Comparison of ENCODE assay signal across 13 cellular contexts in the genomic region with DNA sequence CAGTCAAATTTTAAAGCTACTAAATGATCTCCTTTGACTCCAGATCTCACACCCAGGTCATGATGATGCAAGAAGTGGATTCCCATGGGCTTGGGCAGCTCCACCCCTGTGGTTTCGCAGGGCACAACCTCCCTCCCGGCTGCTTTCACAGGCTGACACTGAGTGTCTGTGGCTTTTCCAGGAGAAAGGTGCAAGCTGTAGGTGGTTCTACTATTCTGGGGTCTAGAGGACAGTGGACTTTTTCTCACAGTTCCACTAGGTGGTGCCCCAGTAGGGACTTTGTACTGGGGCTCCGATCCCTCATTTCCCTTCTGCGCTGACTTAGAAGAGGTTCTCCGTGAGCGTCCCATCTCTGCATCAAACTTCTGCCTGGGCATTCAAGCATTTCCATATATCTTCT.
DNase-seq lines count a peak whose midpoint lies in the region; ATAC-seq and TF ChIP-seq lines count a peak whose summit lies in the region.
"Had no signal": no experiment of that assay in that cellular context is flagged by ENCODE, and none has a peak within 500 bp of the region (broad histone marks: within the 10 kb centered on the region; RNA-seq: fewer than 3 reads in every experiment).

No MANE protein-coding gene starts in this region.

- in situ Hi-C loops in SK-MEL-5 (cut with HindIII; ENCODE audit: low pct_unique_long_range_greater_than_20kb, low sequenced_read_pairs) (no loop called here), GM23248 (cut with MboI) (no loop called here)

- no peaks in the 10 kb centered on the region for H3F3A ChIP-seq in GM23248 (ENCODE audit: insufficient read depth)

- no peak overlapping the region for H2AFZ ChIP-seq in GM23248

- no peaks in the 10 kb centered on the region for H3K36me3 ChIP-seq in GM23248 (ENCODE audit: low read depth)

- H3K9ac ChIP-seq in GM23248: no peak overlapping the region

- ATAC-seq in GM21367 (IDR thresholded peaks at IDR 0.05; ENCODE audit: unreplicated experiment): no peak

- TF ChIP-seq CTCF in 22Rv1 (IDR thresholded peaks at IDR 0.05) (0 out of 2 replicates have a peak, but pooled peaks have one; percentile 5), fibroblast of the aortic adventitia (IDR thresholded peaks at IDR 0.05; ENCODE audit: insufficient read depth, low read length) (no peak)

- H3K4me3 ChIP-seq in fibroblast of the aortic adventitia (ENCODE audit: low read depth, low read length) (no peak overlapping the region), GM23248 (no peak overlapping the region)

- DNase-seq in H4 (ENCODE audit: low spot score): peak; percentile 3
- peak; percentile 42 for DNase-seq in SK-MEL-5 (ENCODE audit: low read depth, low spot score)
- DNase-seq in fibroblast of the aortic adventitia (ENCODE audit: low read depth): peak; percentile 1
- no peak for DNase-seq in activated CD4-positive, alpha-beta T cell treated with anti-CD3 and anti-CD28 coated beads, Interleukin-2, amount 50 U/mL, for 48 hours
- no peak for DNase-seq in stimulated activated CD4-positive, alpha-beta T cell treated with anti-CD3 and anti-CD28 coated beads, Interleukin-4, amount 100 ng/mL, for 4 hours
- no peak for DNase-seq in GM23248
- DNase-seq: activated CD4-positive, CD25-positive, alpha-beta regulatory T cell; activated naive CD4-positive, alpha-beta T cell treated with Interleukin-2 at 50 U/mL for 16 hours; DMS79; kidney glomerular epithelial cell; NCI-H187 treated with DMSO at 0.1 percent for 48 hours had no signal

- no peaks in the 10 kb centered on the region for H3K9me2 ChIP-seq in GM23248 (ENCODE audit: insufficient read depth)

- H3K27me3 ChIP-seq in GM23248 (replicated peaks; ENCODE audit: insufficient read depth): no peaks in the 10 kb centered on the region

- no peaks in the 10 kb centered on the region for H3K9me3 ChIP-seq in GM23248 (ENCODE audit: low read depth)

- no peaks in the 10 kb centered on the region for H3K4me1 ChIP-seq in GM23248 (ENCODE audit: insufficient read depth)

- no peaks in the 10 kb centered on the region for H3K79me2 ChIP-seq in GM23248 (ENCODE audit: insufficient read depth)

- H3K27ac ChIP-seq in 22Rv1 (no peak overlapping the region), GM23248 (no peak overlapping the region)

- no peaks in the 10 kb centered on the region for H4K20me1 ChIP-seq in GM23248 (ENCODE audit: insufficient read depth)

- no peak overlapping the region for H3K4me2 ChIP-seq in GM23248 (ENCODE audit: unreplicated experiment)

- WGBS in GM23248 (ENCODE audit: low coverage in 1 of 2, low lambda C conversion rate in 2 of 2, missing lambda C conversion rate in 2 of 2), 2 experiments: 54 to 57% methylated on average over 6 of the region's 6 CpGs

Comparison
In these comparisons a context has a peak if more than half of its experiments do, and no peak if none do; other contexts are left out.
1. DNase-seq: peak in H4 (single experiment), SK-MEL-5 (single experiment) and fibroblast of the aortic adventitia (single experiment); none in activated CD4-positive, alpha-beta T cell treated with anti-CD3 and anti-CD28 coated beads, Interleukin-2, amount 50 U/mL, for 48 hours (0 of 2), stimulated activated CD4-positive, alpha-beta T cell treated with anti-CD3 and anti-CD28 coated beads, Interleukin-4, amount 100 ng/mL, for 4 hours (0 of 2) and GM23248 (single experiment).